1 cellular context compared by ENCODE assay signal in the genomic region with DNA sequence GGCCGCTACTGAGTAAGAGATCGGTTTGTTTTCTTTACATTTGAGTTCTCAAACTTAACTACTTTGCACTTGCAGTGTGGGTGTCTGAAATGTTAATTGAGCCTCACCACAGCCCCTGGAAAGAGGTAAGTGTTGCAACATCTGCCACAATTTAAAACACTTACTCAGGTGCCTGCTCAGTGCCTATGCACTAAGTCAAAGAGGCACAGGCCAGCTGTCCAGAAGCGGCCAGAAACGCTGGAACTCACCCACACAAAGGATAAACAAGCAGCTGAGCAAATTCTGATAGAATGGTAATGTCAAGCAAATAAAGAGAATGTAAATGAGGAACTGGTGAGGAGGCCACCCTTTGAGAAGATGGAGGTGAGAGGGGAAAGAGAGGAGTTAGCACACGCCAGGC.
TF ChIP-seq lines count a peak whose summit lies in the region.

No MANE protein-coding gene starts in this region.

TF ChIP-seq in GM23338, 12 proteins besides CTCF, POLR2A, EP300 and RAD21 (continued from another document):
- TF ChIP-seq, protein P1, sequence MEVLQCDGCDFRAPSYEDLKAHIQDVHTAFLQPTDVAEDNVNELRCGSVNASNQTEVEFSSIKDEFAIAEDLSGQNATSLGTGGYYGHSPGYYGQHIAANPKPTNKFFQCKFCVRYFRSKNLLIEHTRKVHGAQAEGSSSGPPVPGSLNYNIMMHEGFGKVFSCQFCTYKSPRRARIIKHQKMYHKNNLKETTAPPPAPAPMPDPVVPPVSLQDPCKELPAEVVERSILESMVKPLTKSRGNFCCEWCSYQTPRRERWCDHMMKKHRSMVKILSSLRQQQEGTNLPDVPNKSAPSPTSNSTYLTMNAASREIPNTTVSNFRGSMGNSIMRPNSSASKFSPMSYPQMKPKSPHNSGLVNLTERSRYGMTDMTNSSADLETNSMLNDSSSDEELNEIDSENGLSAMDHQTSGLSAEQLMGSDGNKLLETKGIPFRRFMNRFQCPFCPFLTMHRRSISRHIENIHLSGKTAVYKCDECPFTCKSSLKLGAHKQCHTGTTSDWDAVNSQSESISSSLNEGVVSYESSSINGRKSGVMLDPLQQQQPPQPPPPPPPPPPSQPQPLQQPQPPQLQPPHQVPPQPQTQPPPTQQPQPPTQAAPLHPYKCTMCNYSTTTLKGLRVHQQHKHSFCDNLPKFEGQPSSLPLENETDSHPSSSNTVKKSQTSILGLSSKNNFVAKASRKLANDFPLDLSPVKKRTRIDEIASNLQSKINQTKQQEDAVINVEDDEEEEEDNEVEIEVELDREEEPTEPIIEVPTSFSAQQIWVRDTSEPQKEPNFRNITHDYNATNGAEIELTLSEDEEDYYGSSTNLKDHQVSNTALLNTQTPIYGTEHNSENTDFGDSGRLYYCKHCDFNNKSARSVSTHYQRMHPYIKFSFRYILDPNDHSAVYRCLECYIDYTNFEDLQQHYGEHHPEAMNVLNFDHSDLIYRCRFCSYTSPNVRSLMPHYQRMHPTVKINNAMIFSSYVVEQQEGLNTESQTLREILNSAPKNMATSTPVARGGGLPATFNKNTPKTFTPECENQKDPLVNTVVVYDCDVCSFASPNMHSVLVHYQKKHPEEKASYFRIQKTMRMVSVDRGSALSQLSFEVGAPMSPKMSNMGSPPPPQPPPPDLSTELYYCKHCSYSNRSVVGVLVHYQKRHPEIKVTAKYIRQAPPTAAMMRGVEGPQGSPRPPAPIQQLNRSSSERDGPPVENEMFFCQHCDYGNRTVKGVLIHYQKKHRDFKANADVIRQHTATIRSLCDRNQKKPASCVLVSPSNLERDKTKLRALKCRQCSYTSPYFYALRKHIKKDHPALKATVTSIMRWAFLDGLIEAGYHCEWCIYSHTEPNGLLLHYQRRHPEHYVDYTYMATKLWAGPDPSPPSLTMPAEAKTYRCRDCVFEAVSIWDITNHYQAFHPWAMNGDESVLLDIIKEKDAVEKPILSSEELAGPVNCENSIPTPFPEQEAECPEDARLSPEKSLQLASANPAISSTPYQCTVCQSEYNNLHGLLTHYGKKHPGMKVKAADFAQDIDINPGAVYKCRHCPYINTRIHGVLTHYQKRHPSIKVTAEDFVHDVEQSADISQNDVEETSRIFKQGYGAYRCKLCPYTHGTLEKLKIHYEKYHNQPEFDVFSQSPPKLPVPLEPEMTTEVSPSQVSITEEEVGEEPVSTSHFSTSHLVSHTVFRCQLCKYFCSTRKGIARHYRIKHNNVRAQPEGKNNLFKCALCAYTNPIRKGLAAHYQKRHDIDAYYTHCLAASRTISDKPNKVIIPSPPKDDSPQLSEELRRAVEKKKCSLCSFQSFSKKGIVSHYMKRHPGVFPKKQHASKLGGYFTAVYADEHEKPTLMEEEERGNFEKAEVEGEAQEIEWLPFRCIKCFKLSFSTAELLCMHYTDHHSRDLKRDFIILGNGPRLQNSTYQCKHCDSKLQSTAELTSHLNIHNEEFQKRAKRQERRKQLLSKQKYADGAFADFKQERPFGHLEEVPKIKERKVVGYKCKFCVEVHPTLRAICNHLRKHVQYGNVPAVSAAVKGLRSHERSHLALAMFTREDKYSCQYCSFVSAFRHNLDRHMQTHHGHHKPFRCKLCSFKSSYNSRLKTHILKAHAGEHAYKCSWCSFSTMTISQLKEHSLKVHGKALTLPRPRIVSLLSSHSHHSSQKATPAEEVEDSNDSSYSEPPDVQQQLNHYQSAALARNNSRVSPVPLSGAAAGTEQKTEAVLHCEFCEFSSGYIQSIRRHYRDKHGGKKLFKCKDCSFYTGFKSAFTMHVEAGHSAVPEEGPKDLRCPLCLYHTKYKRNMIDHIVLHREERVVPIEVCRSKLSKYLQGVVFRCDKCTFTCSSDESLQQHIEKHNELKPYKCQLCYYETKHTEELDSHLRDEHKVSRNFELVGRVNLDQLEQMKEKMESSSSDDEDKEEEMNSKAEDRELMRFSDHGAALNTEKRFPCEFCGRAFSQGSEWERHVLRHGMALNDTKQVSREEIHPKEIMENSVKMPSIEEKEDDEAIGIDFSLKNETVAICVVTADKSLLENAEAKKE (CRISPR knock-in tag; IDR thresholded peaks at IDR 0.05), result no peak
- TF ChIP-seq STAT1 (IDR thresholded peaks at IDR 0.05; ENCODE audit: unreplicated experiment) (no peak), EZH2 (IDR thresholded peaks at IDR 0.05; ENCODE audit: low read depth, unreplicated experiment) (no peak), ZNF331 (CRISPR knock-in tag; IDR thresholded peaks at IDR 0.05; ENCODE audit: low read depth) (no peak), CREB1 (CRISPR knock-in tag; IDR thresholded peaks at IDR 0.05; ENCODE audit: low read depth) (no peak), EZH2phosphoT487 (IDR thresholded peaks at IDR 0.05; ENCODE audit: unreplicated experiment) (no peak)
- TF ChIP-seq, protein P2, sequence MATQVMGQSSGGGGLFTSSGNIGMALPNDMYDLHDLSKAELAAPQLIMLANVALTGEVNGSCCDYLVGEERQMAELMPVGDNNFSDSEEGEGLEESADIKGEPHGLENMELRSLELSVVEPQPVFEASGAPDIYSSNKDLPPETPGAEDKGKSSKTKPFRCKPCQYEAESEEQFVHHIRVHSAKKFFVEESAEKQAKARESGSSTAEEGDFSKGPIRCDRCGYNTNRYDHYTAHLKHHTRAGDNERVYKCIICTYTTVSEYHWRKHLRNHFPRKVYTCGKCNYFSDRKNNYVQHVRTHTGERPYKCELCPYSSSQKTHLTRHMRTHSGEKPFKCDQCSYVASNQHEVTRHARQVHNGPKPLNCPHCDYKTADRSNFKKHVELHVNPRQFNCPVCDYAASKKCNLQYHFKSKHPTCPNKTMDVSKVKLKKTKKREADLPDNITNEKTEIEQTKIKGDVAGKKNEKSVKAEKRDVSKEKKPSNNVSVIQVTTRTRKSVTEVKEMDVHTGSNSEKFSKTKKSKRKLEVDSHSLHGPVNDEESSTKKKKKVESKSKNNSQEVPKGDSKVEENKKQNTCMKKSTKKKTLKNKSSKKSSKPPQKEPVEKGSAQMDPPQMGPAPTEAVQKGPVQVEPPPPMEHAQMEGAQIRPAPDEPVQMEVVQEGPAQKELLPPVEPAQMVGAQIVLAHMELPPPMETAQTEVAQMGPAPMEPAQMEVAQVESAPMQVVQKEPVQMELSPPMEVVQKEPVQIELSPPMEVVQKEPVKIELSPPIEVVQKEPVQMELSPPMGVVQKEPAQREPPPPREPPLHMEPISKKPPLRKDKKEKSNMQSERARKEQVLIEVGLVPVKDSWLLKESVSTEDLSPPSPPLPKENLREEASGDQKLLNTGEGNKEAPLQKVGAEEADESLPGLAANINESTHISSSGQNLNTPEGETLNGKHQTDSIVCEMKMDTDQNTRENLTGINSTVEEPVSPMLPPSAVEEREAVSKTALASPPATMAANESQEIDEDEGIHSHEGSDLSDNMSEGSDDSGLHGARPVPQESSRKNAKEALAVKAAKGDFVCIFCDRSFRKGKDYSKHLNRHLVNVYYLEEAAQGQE (IDR thresholded peaks at IDR 0.05; ENCODE audit: unreplicated experiment), result no peak
- TF ChIP-seq, protein P3, sequence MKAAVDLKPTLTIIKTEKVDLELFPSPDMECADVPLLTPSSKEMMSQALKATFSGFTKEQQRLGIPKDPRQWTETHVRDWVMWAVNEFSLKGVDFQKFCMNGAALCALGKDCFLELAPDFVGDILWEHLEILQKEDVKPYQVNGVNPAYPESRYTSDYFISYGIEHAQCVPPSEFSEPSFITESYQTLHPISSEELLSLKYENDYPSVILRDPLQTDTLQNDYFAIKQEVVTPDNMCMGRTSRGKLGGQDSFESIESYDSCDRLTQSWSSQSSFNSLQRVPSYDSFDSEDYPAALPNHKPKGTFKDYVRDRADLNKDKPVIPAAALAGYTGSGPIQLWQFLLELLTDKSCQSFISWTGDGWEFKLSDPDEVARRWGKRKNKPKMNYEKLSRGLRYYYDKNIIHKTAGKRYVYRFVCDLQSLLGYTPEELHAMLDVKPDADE (IDR thresholded peaks at IDR 0.05), result no peak
